ENCODE assay signal across 8 cellular contexts in the genomic region with DNA sequence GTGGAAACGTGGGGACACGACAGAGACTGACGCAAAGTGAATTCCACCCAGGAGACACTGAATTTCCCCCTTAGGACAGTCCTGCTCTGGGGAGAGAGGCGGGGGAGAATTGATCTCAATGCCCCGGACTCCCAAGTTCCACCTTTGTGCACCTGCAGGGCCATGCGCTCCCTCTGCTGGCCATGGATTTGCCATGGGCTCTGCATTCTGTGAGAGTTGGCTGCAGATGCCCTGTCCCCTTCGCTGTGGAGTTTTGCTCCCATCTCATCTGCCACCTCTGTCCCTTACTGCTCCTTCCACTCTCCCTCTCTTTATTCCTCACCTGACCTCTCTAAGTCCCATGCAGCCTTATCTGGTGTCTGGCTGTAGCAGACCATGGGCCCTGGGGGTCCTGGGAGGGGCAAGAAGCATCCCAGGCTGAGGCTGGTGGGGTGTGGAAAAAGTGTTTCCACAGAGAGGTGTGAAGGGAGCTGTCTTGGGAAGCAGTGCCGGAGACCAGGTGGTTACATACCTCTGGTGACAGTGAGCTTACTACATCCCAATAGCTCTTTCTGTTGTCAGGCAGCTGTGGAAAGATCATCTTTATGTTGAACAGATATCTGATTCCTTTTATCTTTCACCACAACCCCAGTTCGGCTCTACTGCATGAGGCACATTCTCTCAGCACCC. TPM values are rescaled to one million over a fixed set of nuclear protein-coding genes. Genes with fewer than 3 reads are reported as not detected.
DNase-seq lines count a peak whose midpoint lies in the region; ATAC-seq and TF ChIP-seq lines count a peak whose summit lies in the region.

No MANE protein-coding gene starts in this region.

- 39 to 45% methylated on average over 9 of the region's 9 CpGs for WGBS in GM23248 (ENCODE audit: low coverage in 1 of 2, low lambda C conversion rate in 2 of 2, missing lambda C conversion rate in 2 of 2), 2 experiments
- 23% methylated on average over 9 of the region's 9 CpGs for WGBS in SK-N-SH (ENCODE audit: low lambda C conversion rate)
- WGBS in upper lobe of left lung, 2 donors, result 42 to 54% methylated on average over 9 of the region's 9 CpGs

- DNase-seq in AG04449 (ENCODE audit: low read depth, low spot score) (no peak), GM23248 (peak; percentile 34), SK-N-SH (peak; percentile 67), foreskin keratinocyte (no peak), upper lobe of left lung (peak in 1 of 2 donors; percentile 44)

- POLR2A ChIA-PET in AG04449 (lab: Yijun Ruan, JAX), result no interaction called here
- POLR2A ChIA-PET in SK-N-SH (lab: Yijun Ruan, JAX), result no interaction called here

- peaks cover 46% of the 10 kb centered on the region for H3K27me3 ChIP-seq in GM23248 (replicated peaks; ENCODE audit: insufficient read depth)
- peaks cover 20% of the 10 kb centered on the region; the same call in 1 of the 2 replicates for H3K27me3 ChIP-seq in SK-N-SH (ENCODE audit: insufficient read depth)
- H3K27me3 ChIP-seq in foreskin keratinocyte, result peaks cover 27% of the 10 kb centered on the region
- H3K27me3 ChIP-seq in upper lobe of left lung, result no peaks in the 10 kb centered on the region

- H3K4me1 ChIP-seq in GM23248 (ENCODE audit: insufficient read depth) (no peaks in the 10 kb centered on the region), SK-N-SH (ENCODE audit: control insufficient read depth in 1 of 2, insufficient read depth in 2 of 2, low read depth in 1 of 2, low read length in 1 of 2) (peaks cover 0 to 9% of the 10 kb centered on the region in 2 experiments; a peak in 1 of 4 replicates), foreskin keratinocyte (no peaks in the 10 kb centered on the region), upper lobe of left lung (peaks cover 0 to 18% (median 14%) of the 10 kb centered on the region in 4 donors)

- peak; percentile 77 for TF ChIP-seq RAD21 in SK-N-SH (IDR thresholded peaks at IDR 0.05; ENCODE audit: low read length)

- H3K27ac ChIP-seq in GM23248 (no peak overlapping the region), SK-N-SH (ENCODE audit: low read depth in 2 of 2, low read length in 1 of 2) (no peak overlapping the region), foreskin keratinocyte (no peak overlapping the region), upper lobe of left lung (peak overlapping the region in 2 of 4 donors; percentile 37 to 78)

- H3K36me3 ChIP-seq in GM23248 (ENCODE audit: low read depth) (no peaks in the 10 kb centered on the region), SK-N-SH (replicated peaks in 1 of 2; ENCODE audit: control insufficient read depth in 1 of 2, insufficient read depth in 2 of 2, low read length in 1 of 2) (no peaks in the 10 kb centered on the region), upper lobe of left lung (no peaks in the 10 kb centered on the region)

- H2AFZ ChIP-seq in GM23248 (no peak overlapping the region), SK-N-SH (ENCODE audit: low read depth) (no peak overlapping the region)

- no peaks in the 10 kb centered on the region for H3K9me3 ChIP-seq in GM23248 (ENCODE audit: low read depth)
- H3K9me3 ChIP-seq in SK-N-SH, result no peaks in the 10 kb centered on the region
- no peaks in the 10 kb centered on the region for H3K9me3 ChIP-seq in upper lobe of left lung

- H4K20me1 ChIP-seq in GM23248 (ENCODE audit: insufficient read depth), result no peaks in the 10 kb centered on the region
- no peaks in the 10 kb centered on the region for H4K20me1 ChIP-seq in SK-N-SH (ENCODE audit: insufficient read depth)

- ATAC-seq in foreskin keratinocyte, result no peak
- no peak for ATAC-seq in upper lobe of left lung (ENCODE audit: low FRiP score in 2 of 2)
- ATAC-seq in GM21381 (IDR thresholded peaks at IDR 0.05; ENCODE audit: unreplicated experiment), result no peak
- ATAC-seq in HG03135 (IDR thresholded peaks at IDR 0.05; ENCODE audit: unreplicated experiment), result no peak
- ATAC-seq in HG02885 (IDR thresholded peaks at IDR 0.05; ENCODE audit: poor library complexity, unreplicated experiment), result no peak

- peak; percentile 58 for TF ChIP-seq CTCF in AG04449 (IDR thresholded peaks at IDR 0.05; ENCODE audit: insufficient read depth, low read length, missing control alignments)
- TF ChIP-seq CTCF in SK-N-SH (IDR thresholded peaks at IDR 0.05), result peak; percentile 62
- TF ChIP-seq CTCF in foreskin keratinocyte (conservative IDR thresholded peaks at IDR 0.05), result peak; percentile 66
- peak in 4 of 6 experiments; percentile 18 to 40 (median 35) for TF ChIP-seq CTCF in upper lobe of left lung (IDR thresholded peaks at IDR 0.05)

- H3K4me2 ChIP-seq in GM23248 (ENCODE audit: unreplicated experiment), result no peak overlapping the region
- no peak overlapping the region for H3K4me2 ChIP-seq in SK-N-SH

- TF ChIP-seq EP300 in SK-N-SH (IDR thresholded peaks at IDR 0.05; ENCODE audit: borderline replicate concordance in 1 of 2, low read depth in 1 of 2, low read length in 1 of 2), result no peak
- TF ChIP-seq EP300 in upper lobe of left lung (IDR thresholded peaks at IDR 0.05), result no peak

- H3K9ac ChIP-seq in GM23248, result no peak overlapping the region
- no peak overlapping the region for H3K9ac ChIP-seq in SK-N-SH

- H3K4me3 ChIP-seq in AG04449 (ENCODE audit: low read depth, low read length) (no peak overlapping the region), GM23248 (no peak overlapping the region), SK-N-SH (ENCODE audit: low read depth in 2 of 2, low read length in 1 of 2) (no peak overlapping the region), upper lobe of left lung (no peak overlapping the region)

- CTCF ChIA-PET in AG04449 (lab: Yijun Ruan, JAX) (interaction anchor here (1.0 to 11.6 kb wide), 10 partner anchors 12 to 237 kb away, joined by 3 to 427 read pairs (median 6); no protein-coding TSS in a partner anchor), SK-N-SH (lab: Yijun Ruan, JAX) (interaction anchor here (0.6 to 31.8 kb wide), 37 partner anchors 9 to 233 kb away, joined by 3 to 1191 read pairs (median 4); no protein-coding TSS in a partner anchor)

- no peaks in the 10 kb centered on the region for H3K9me2 ChIP-seq in GM23248 (ENCODE audit: insufficient read depth)
- no peaks in the 10 kb centered on the region for H3K9me2 ChIP-seq in SK-N-SH

- no peak for TF ChIP-seq POLR2A in upper lobe of left lung (IDR thresholded peaks at IDR 0.05)

- H3F3A ChIP-seq in GM23248 (ENCODE audit: insufficient read depth) (no peaks in the 10 kb centered on the region), SK-N-SH (replicated peaks; ENCODE audit: insufficient read depth) (no peaks in the 10 kb centered on the region)

- in situ Hi-C loops in GM23248 (cut with MboI), result loop anchor here (5.0 kb wide), 1 partner anchor 176 kb away; no protein-coding TSS in a partner anchor

- H3K79me2 ChIP-seq in GM23248 (ENCODE audit: insufficient read depth) (no peaks in the 10 kb centered on the region), SK-N-SH (ENCODE audit: insufficient read depth) (no peaks in the 10 kb centered on the region)

TF ChIP-seq in SK-N-SH, 30 proteins besides CTCF, POLR2A, EP300 and RAD21:
- no peak for TF ChIP-seq JUND (IDR thresholded peaks at IDR 0.05)
- TF ChIP-seq SIN3A (IDR thresholded peaks at IDR 0.05; ENCODE audit: borderline replicate concordance, low read depth, low read length), result no peak
- no peak for TF ChIP-seq GABPA (IDR thresholded peaks at IDR 0.05; ENCODE audit: low read depth)
- TF ChIP-seq GATA2 (CRISPR knock-in tag; IDR thresholded peaks at IDR 0.05), result 0 out of 2 replicates have a peak, but pooled peaks have one; percentile 4
- TF ChIP-seq ELF1 (IDR thresholded peaks at IDR 0.05), result no peak
- TF ChIP-seq SMC3 (IDR thresholded peaks at IDR 0.05; ENCODE audit: low read depth, low read length), result peak; percentile 88
- TF ChIP-seq, protein P1, sequence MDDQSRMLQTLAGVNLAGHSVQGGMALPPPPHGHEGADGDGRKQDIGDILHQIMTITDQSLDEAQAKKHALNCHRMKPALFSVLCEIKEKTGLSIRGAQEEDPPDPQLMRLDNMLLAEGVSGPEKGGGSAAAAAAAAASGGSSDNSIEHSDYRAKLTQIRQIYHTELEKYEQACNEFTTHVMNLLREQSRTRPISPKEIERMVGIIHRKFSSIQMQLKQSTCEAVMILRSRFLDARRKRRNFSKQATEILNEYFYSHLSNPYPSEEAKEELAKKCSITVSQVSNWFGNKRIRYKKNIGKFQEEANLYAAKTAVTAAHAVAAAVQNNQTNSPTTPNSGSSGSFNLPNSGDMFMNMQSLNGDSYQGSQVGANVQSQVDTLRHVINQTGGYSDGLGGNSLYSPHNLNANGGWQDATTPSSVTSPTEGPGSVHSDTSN (IDR thresholded peaks at IDR 0.05), result no peak
- TF ChIP-seq CHD2 (IDR thresholded peaks at IDR 0.05; ENCODE audit: low read length, partially characterized antibody), result no peak
- TF ChIP-seq YY1 (IDR thresholded peaks at IDR 0.05; ENCODE audit: low read depth), result no peak

RNA-seq across cellular contexts. Expression of a gene that starts 14.3 kb away (rescaled TPM):
- total RNA-seq in GM23248 (2014; rRNA removed; shearing (Covaris generic)), result not detected in 2 replicates
- polyA plus RNA-seq in GM23248 (2016; fragmentation: Nextera tagmentation; extraction: Ambion mirVana) (not detected in 2 replicates), SK-N-SH (2012; rRNA removed) (not detected in 2 replicates), foreskin keratinocyte (not detected in 2 replicates)
- polyA plus RNA-seq in SK-N-SH (2012; cell fraction: cytosol; rRNA removed), result not detected in 2 replicates
- polyA plus RNA-seq in SK-N-SH (2012; cell fraction: nucleus; rRNA removed), result not detected in 2 replicates
- total RNA-seq in foreskin keratinocyte (not detected in 2 replicates), upper lobe of left lung (1 to 10 TPM in 2 of 6 donors, under 1 TPM in 2, not detected in 2; 0.67 to 3.1 (median 1.1) TPM)

Comparison
In these comparisons a context has a peak if more than half of its experiments do, and no peak if none do; other contexts are left out.
1. DNase-seq: peak in GM23248 (single experiment) and SK-N-SH (single experiment); none in AG04449 (single experiment) and foreskin keratinocyte (0 of 2).
2. Peak in every context shown above with its lines, with median percentiles within 50 percentile points of each other: CTCF ChIP-seq.